In genomic region chr16:11157143-11157542, GRCh38 we compare ENCODE assay signal across 18 cellular contexts.
DNase-seq lines count a peak whose midpoint lies in the region; ATAC-seq and TF ChIP-seq lines count a peak whose summit lies in the region.
"Had no signal": no experiment of that assay in that cellular context is flagged by ENCODE, and none has a peak within 500 bp of the region (broad histone marks: within the 10 kb centered on the region; RNA-seq: fewer than 3 reads in every experiment).

No MANE protein-coding gene starts in this region.

- no peak overlapping the region for H3K4me2 ChIP-seq in osteoblast (ENCODE audit: insufficient read depth, low read length)
- H3K4me2 ChIP-seq: KMS-11 had no signal

- peaks cover 82% of the 10 kb centered on the region for H3K4me1 Mint-ChIP-seq in activated CD4-positive, alpha-beta memory T cell treated with anti-CD3 and anti-CD28 coated beads, Interleukin-2, amount 10 ng/mL, durations not matched to agents 7 days and 5 days
- peaks cover 46% of the 10 kb centered on the region for H3K4me1 Mint-ChIP-seq in activated CD4-positive, alpha-beta memory T cell treated with anti-CD3 and anti-CD28 coated beads for 36 hours (ENCODE audit: low read depth)
- H3K4me1 Mint-ChIP-seq in CD4-positive, alpha-beta T cell (ENCODE audit: low read depth), result peaks cover 4% of the 10 kb centered on the region

- no peak overlapping the region for H2AFZ ChIP-seq in osteoblast (ENCODE audit: low read length)

- no peak overlapping the region for H3K4me3 Mint-ChIP-seq in activated CD4-positive, alpha-beta memory T cell treated with anti-CD3 and anti-CD28 coated beads, Interleukin-2, amount 10 ng/mL, durations not matched to agents 7 days and 5 days
- no peak overlapping the region for H3K4me3 Mint-ChIP-seq in activated CD4-positive, alpha-beta memory T cell treated with anti-CD3 and anti-CD28 coated beads for 36 hours
- no peak overlapping the region for H3K4me3 Mint-ChIP-seq in CD4-positive, alpha-beta T cell
- H3K4me3 Mint-ChIP-seq: HFFc6 had no signal

- CTCF ChIA-PET in activated CD4-positive, alpha-beta memory T cell treated with anti-CD3 and anti-CD28 coated beads, Interleukin-2, amount 10 ng/mL, durations not matched to agents 7 days and 5 days (lab: Charles Lee), result no interaction called here
- CTCF ChIA-PET in activated CD4-positive, alpha-beta memory T cell treated with anti-CD3 and anti-CD28 coated beads for 36 hours (lab: Charles Lee), result no interaction called here
- CTCF ChIA-PET in CD4-positive, alpha-beta T cell (lab: Charles Lee), result no interaction called here

- H3K27me3 ChIP-seq in Peyer's patch (no peaks in the 10 kb centered on the region), osteoblast (ENCODE audit: insufficient read depth, low read length) (no peaks in the 10 kb centered on the region)
- no peaks in the 10 kb centered on the region for H3K27me3 ChIP-seq in CD4-positive, alpha-beta T cell (ENCODE audit: control insufficient read depth, insufficient read depth, low read length)

- ATAC-seq in CD4-positive, alpha-beta T cell (ENCODE audit: poor library complexity), result no peak
- ATAC-seq: HepG2, SK-N-SH treated with all-trans-retinoic acid at 6 μM for 48 hours had no signal

- H3K4me1 ChIP-seq in Peyer's patch, result no peaks in the 10 kb centered on the region
- peaks cover 7% of the 10 kb centered on the region for H3K4me1 ChIP-seq in osteoblast (ENCODE audit: insufficient read depth, low read length)

- no peaks in the 10 kb centered on the region for H3K79me2 ChIP-seq in osteoblast (ENCODE audit: insufficient read depth, low read length)

- TF ChIP-seq CTCF in Peyer's patch (IDR thresholded peaks at IDR 0.05), result no peak
- no peak for TF ChIP-seq CTCF in osteoblast (IDR thresholded peaks at IDR 0.05; ENCODE audit: extremely low read depth, low read depth, low read length)
- no peak for TF ChIP-seq CTCF in CD4-positive, alpha-beta T cell (IDR thresholded peaks at IDR 0.05)

- H3K4me3 ChIP-seq in Peyer's patch (no peak overlapping the region), osteoblast (ENCODE audit: insufficient read depth, low read length) (no peak overlapping the region)

- H3K27me3 Mint-ChIP-seq in activated CD4-positive, alpha-beta memory T cell treated with anti-CD3 and anti-CD28 coated beads, Interleukin-2, amount 10 ng/mL, durations not matched to agents 7 days and 5 days, result no peaks in the 10 kb centered on the region
- no peaks in the 10 kb centered on the region for H3K27me3 Mint-ChIP-seq in activated CD4-positive, alpha-beta memory T cell treated with anti-CD3 and anti-CD28 coated beads for 36 hours
- H3K27me3 Mint-ChIP-seq in CD4-positive, alpha-beta T cell, result no peaks in the 10 kb centered on the region

- peak overlapping the region; percentile 54 for H3K27ac Mint-ChIP-seq in activated CD4-positive, alpha-beta memory T cell treated with anti-CD3 and anti-CD28 coated beads, Interleukin-2, amount 10 ng/mL, durations not matched to agents 7 days and 5 days
- H3K27ac Mint-ChIP-seq in activated CD4-positive, alpha-beta memory T cell treated with anti-CD3 and anti-CD28 coated beads for 36 hours, result no peak overlapping the region
- H3K27ac Mint-ChIP-seq in CD4-positive, alpha-beta T cell, result no peak overlapping the region
- H3K27ac Mint-ChIP-seq: HFFc6 had no signal

- no peaks in the 10 kb centered on the region for H3K36me3 ChIP-seq in Peyer's patch
- no peaks in the 10 kb centered on the region for H3K36me3 ChIP-seq in osteoblast (ENCODE audit: insufficient read depth, low read length)

- H3K27ac ChIP-seq in Peyer's patch (no peak overlapping the region), osteoblast (ENCODE audit: low read depth, low read length) (no peak overlapping the region)
- no peak overlapping the region for H3K27ac ChIP-seq in CD4-positive, alpha-beta T cell (ENCODE audit: low read depth, low read length)
- H3K27ac ChIP-seq: 22Rv1, KMS-11 had no signal

- intact Hi-C loops in activated CD4-positive, alpha-beta memory T cell treated with anti-CD3 and anti-CD28 coated beads for 36 hours (cut with micrococcal nuclease), result no loop called here
- intact Hi-C loops in CD4-positive, alpha-beta T cell (cut with DNase I, micrococcal nuclease), result no loop called here

- H3K9me3 ChIP-seq in Peyer's patch (no peaks in the 10 kb centered on the region), osteoblast (ENCODE audit: low read depth, low read length) (no peaks in the 10 kb centered on the region)
- H3K9me3 ChIP-seq in CD4-positive, alpha-beta T cell (ENCODE audit: control insufficient read depth, low read length), result no peaks in the 10 kb centered on the region

- H4K20me1 ChIP-seq in osteoblast (ENCODE audit: insufficient read depth, low read length), result peaks cover 3% of the 10 kb centered on the region

- DNase-seq in activated CD4-positive, alpha-beta memory T cell treated with anti-CD3 and anti-CD28 coated beads, Interleukin-2, amount 10 ng/mL, durations not matched to agents 7 days and 5 days, result no peak
- no peak for DNase-seq in activated CD4-positive, alpha-beta memory T cell treated with anti-CD3 and anti-CD28 coated beads for 36 hours
- peak; percentile 37 for DNase-seq in GM19238 (ENCODE audit: insufficient read length, low spot score)
- peak in 2 of 3 donors; percentile 37 to 44 for DNase-seq in Peyer's patch
- peak; percentile 38 for DNase-seq in osteoblast (ENCODE audit: insufficient read length, low spot score, missing footprints)
- no peak for DNase-seq in stimulated activated CD4-positive, alpha-beta T cell treated with anti-CD3 and anti-CD28 coated beads, Interleukin-4, amount 100 ng/mL, for 1 hour
- DNase-seq in OCI-M2 (lab: John Stamatoyannopoulos, UW; ENCODE audit: unreplicated experiment), result no peak
- DNase-seq in CD4-positive, alpha-beta T cell, result no peak
- DNase-seq: HFFc6; MM.1S; NCI-H1105 treated with DMSO at 0.1 percent for 48 hours; NCI-H187; NK-92 treated with Interleukin-12 subunit alpha and Interleukin-12 subunit beta, amount 100 ng/mL, for 24 hours; SHP77 had no signal

- H3K36me3 Mint-ChIP-seq in activated CD4-positive, alpha-beta memory T cell treated with anti-CD3 and anti-CD28 coated beads, Interleukin-2, amount 10 ng/mL, durations not matched to agents 7 days and 5 days (ENCODE audit: low read depth), result peaks cover 32% of the 10 kb centered on the region
- H3K36me3 Mint-ChIP-seq in activated CD4-positive, alpha-beta memory T cell treated with anti-CD3 and anti-CD28 coated beads for 36 hours, result peaks cover 9% of the 10 kb centered on the region
- H3K36me3 Mint-ChIP-seq in CD4-positive, alpha-beta T cell (ENCODE audit: low read depth), result no peaks in the 10 kb centered on the region

- POLR2A ChIA-PET in activated CD4-positive, alpha-beta memory T cell treated with anti-CD3 and anti-CD28 coated beads, Interleukin-2, amount 10 ng/mL, durations not matched to agents 7 days and 5 days (lab: Charles Lee), result interaction anchor here (1.0 kb wide), 2 partner anchors 8 to 68 kb away, joined by 3 read pairs; no protein-coding TSS in a partner anchor
- POLR2A ChIA-PET in activated CD4-positive, alpha-beta memory T cell treated with anti-CD3 and anti-CD28 coated beads for 36 hours (lab: Charles Lee), result no interaction called here
- POLR2A ChIA-PET in CD4-positive, alpha-beta T cell (lab: Charles Lee), result no interaction called here

- TF ChIP-seq POLR2A in Peyer's patch (IDR thresholded peaks at IDR 0.05), result no peak

- peaks cover 8% of the 10 kb centered on the region for H3K9me3 Mint-ChIP-seq in activated CD4-positive, alpha-beta memory T cell treated with anti-CD3 and anti-CD28 coated beads, Interleukin-2, amount 10 ng/mL, durations not matched to agents 7 days and 5 days
- H3K9me3 Mint-ChIP-seq in activated CD4-positive, alpha-beta memory T cell treated with anti-CD3 and anti-CD28 coated beads for 36 hours, result peaks cover 5% of the 10 kb centered on the region
- no peaks in the 10 kb centered on the region for H3K9me3 Mint-ChIP-seq in CD4-positive, alpha-beta T cell

Comparison
In these comparisons a context has a peak if more than half of its experiments do, and no peak if none do; other contexts are left out.
1. DNase-seq: peak in GM19238 (single experiment), Peyer's patch (2 of 3) and osteoblast (single experiment); none in activated CD4-positive, alpha-beta memory T cell treated with anti-CD3 and anti-CD28 coated beads, Interleukin-2, amount 10 ng/mL, durations not matched to agents 7 days and 5 days (single experiment), activated CD4-positive, alpha-beta memory T cell treated with anti-CD3 and anti-CD28 coated beads for 36 hours (single experiment), stimulated activated CD4-positive, alpha-beta T cell treated with anti-CD3 and anti-CD28 coated beads, Interleukin-4, amount 100 ng/mL, for 1 hour (single experiment), OCI-M2 (single experiment) and CD4-positive, alpha-beta T cell (0 of 10).